ENCODE assay signal across 25 cellular contexts in the genomic region with DNA sequence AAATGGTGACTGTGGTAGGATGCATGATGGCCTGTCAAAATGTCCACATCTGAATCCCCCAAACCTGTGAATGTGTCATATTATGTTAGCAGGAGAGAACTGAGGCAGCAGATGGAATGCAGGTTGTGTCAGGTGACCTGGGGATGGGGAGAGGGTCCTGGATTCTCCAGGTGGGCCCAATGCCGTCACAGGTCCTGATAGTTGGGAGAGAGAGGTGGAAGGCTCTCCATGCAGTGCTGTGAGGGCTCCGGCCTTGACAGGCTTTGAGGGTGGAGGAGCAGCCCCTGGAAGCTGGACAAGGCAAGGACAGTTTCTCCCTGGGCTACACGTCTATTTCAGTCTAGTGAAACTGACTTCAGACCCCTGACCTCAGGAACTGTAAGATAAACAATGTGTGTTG.
"Had no signal": no experiment of that assay in that cellular context is flagged by ENCODE, and none has a peak within 500 bp of the region (broad histone marks: within the 10 kb centered on the region; RNA-seq: fewer than 3 reads in every experiment).

No MANE protein-coding gene starts in this region.

- H3K36me3 Mint-ChIP-seq: activated CD4-positive, alpha-beta memory T cell treated with anti-CD3 and anti-CD28 coated beads for 36 hours; activated naive CD8-positive, alpha-beta T cell had no signal

- H3K27me3 Mint-ChIP-seq: activated CD4-positive, alpha-beta memory T cell treated with anti-CD3 and anti-CD28 coated beads for 36 hours; activated CD4-positive, alpha-beta T cell treated with anti-CD3 and anti-CD28 coated beads for 36 hours; activated CD4-positive, alpha-beta T cell treated with anti-CD3 and anti-CD28 coated beads, Interleukin-2, amount 10 ng/mL, durations not matched to agents 24 days and 14 days; activated naive CD8-positive, alpha-beta T cell; activated T-cell treated with anti-CD3 and anti-CD28 coated beads, Interleukin-2, amount 50 U/mL, for 24 hours; central memory CD8-positive, alpha-beta T cell had no signal

- H3K9me3 Mint-ChIP-seq: activated CD4-positive, alpha-beta memory T cell treated with anti-CD3 and anti-CD28 coated beads for 36 hours; activated T-cell treated with anti-CD3 and anti-CD28 coated beads, Interleukin-2, amount 50 U/mL, for 24 hours; activated T-cell treated with anti-CD3 and anti-CD28 coated beads, Interleukin-2, amount 50 U/mL, for 72 hours; central memory CD8-positive, alpha-beta T cell; endodermal cell had no signal

- H3K27ac Mint-ChIP-seq: activated CD4-positive, alpha-beta memory T cell treated with anti-CD3 and anti-CD28 coated beads for 36 hours; activated CD4-positive, alpha-beta T cell treated with anti-CD3 and anti-CD28 coated beads for 36 hours; activated CD4-positive, alpha-beta T cell treated with anti-CD3 and anti-CD28 coated beads, Interleukin-2, amount 10 ng/mL, durations not matched to agents 24 days and 14 days; activated naive CD8-positive, alpha-beta T cell; activated T-cell treated with anti-CD3 and anti-CD28 coated beads, Interleukin-2, amount 50 U/mL, for 24 hours; activated T-cell treated with anti-CD3 and anti-CD28 coated beads, Interleukin-2, amount 50 U/mL, for 72 hours; dendritic cell treated with granulocyte-macrophage colony-stimulating factor and Interleukin-4, amounts not matched to agents 40 ng/mL and 50 ng/mL, for 4 days; endodermal cell had no signal

- H3K36me3 ChIP-seq: brain microvascular endothelial cell had no signal

- H3K4me3 Mint-ChIP-seq: activated CD4-positive, alpha-beta memory T cell treated with anti-CD3 and anti-CD28 coated beads for 36 hours; activated CD4-positive, alpha-beta T cell treated with anti-CD3 and anti-CD28 coated beads for 36 hours; activated CD4-positive, alpha-beta T cell treated with anti-CD3 and anti-CD28 coated beads, Interleukin-2, amount 10 ng/mL, durations not matched to agents 24 days and 14 days; activated naive CD8-positive, alpha-beta T cell; activated T-cell treated with anti-CD3 and anti-CD28 coated beads, Interleukin-2, amount 50 U/mL, for 24 hours; activated T-cell treated with anti-CD3 and anti-CD28 coated beads, Interleukin-2, amount 50 U/mL, for 72 hours; central memory CD8-positive, alpha-beta T cell; dendritic cell treated with granulocyte-macrophage colony-stimulating factor and Interleukin-4, amounts not matched to agents 40 ng/mL and 50 ng/mL, for 4 days; endodermal cell had no signal

- H3K27me3 ChIP-seq: brain microvascular endothelial cell, dorsolateral prefrontal cortex had no signal

- H3K27ac ChIP-seq: brain microvascular endothelial cell, coronary artery, dorsolateral prefrontal cortex had no signal

- H3K4me3 ChIP-seq: coronary artery, dorsolateral prefrontal cortex had no signal

- ATAC-seq: activated CD4-positive, alpha-beta T cell treated with anti-CD3 and anti-CD28 coated beads for 36 hours; activated T-cell treated with anti-CD3 and anti-CD28 coated beads, Interleukin-2, amount 50 U/mL, for 72 hours; esophagus mucosa had no signal

- H3K4me1 Mint-ChIP-seq: central memory CD8-positive, alpha-beta T cell; endodermal cell had no signal

- DNase-seq: activated CD4-positive, alpha-beta memory T cell treated with anti-CD3 and anti-CD28 coated beads for 36 hours; activated CD4-positive, alpha-beta T cell treated with anti-CD3 and anti-CD28 coated beads for 36 hours; activated CD4-positive, alpha-beta T cell treated with anti-CD3 and anti-CD28 coated beads, Interleukin-2, amount 10 ng/mL, durations not matched to agents 24 days and 14 days; activated CD4-positive, CD25-positive, alpha-beta regulatory T cell; activated CD4-positive, CD25-positive, alpha-beta regulatory T cell treated with anti-CD3 and anti-CD28 coated beads, Interleukin-2, amount 50 U/mL, for 72 hours; activated CD8-positive, alpha-beta memory T cell treated with anti-CD3 and anti-CD28 coated beads, Interleukin-2, amount 50 U/mL, for 48 hours; activated gamma-delta T cell; activated naive CD4-positive, alpha-beta T cell; activated naive CD4-positive, alpha-beta T cell treated with anti-CD3 and anti-CD28 coated beads, Interleukin-2, amount 50 U/mL, for 16 hours; activated T-cell treated with anti-CD3 and anti-CD28 coated beads for 4 hours; activated T-cell treated with anti-CD3 and anti-CD28 coated beads, Interleukin-2, amount 50 U/mL, for 24 hours; activated T-cell treated with anti-CD3 and anti-CD28 coated beads, Interleukin-2, amount 50 U/mL, for 72 hours; amniotic stem cell; anterior cingulate cortex; brain microvascular endothelial cell; dorsolateral prefrontal cortex; effector memory CD4-positive, alpha-beta T cell; endodermal cell; foreskin fibroblast; T-helper 2 cell had no signal
